21 cellular contexts compared by ENCODE assay signal in genomic region chr18:12423820-12424219, GRCh38.
DNase-seq lines count a peak whose midpoint lies in the region.
"Had no signal": no experiment of that assay in that cellular context is flagged by ENCODE, and none has a peak within 500 bp of the region (broad histone marks: within the 10 kb centered on the region; RNA-seq: fewer than 3 reads in every experiment).

No MANE protein-coding gene starts in this region.

- peak; percentile 6 for DNase-seq in NCI-H1092 treated with DMSO at 0.1 percent for 48 hours (lab: John Stamatoyannopoulos, UW)
- no peak for DNase-seq in NCI-H1092 (lab: John Stamatoyannopoulos, UW)
- peak; percentile 71 for DNase-seq in DMS53 (lab: John Stamatoyannopoulos, UW)
- DNase-seq in NCI-H2171 treated with DMSO at 0.1 percent for 48 hours (lab: John Stamatoyannopoulos, UW), result peak; percentile 83
- DNase-seq in cerebellar cortex (ENCODE audit: low spot score), result peak; percentile 74
- no peak for DNase-seq in NK-92 (lab: John Stamatoyannopoulos, UW; ENCODE audit: unreplicated experiment)
- no peak for DNase-seq in effector CD4-positive, alpha-beta T cell
- DNase-seq in ACHN, result no peak
- DNase-seq: 8988T; activated CD8-positive, alpha-beta memory T cell treated with anti-CD3 and anti-CD28 coated beads for 24 hours; activated naive CD4-positive, alpha-beta T cell treated with anti-CD3 and anti-CD28 coated beads, Interleukin-2, amount 10 ng/mL, durations not matched to agents 7 days and 5 days; activated T-cell treated with anti-CD3 and anti-CD28 coated beads, Interleukin-2, amount 50 U/mL, for 48 hours; BE2C; Caco-2; central memory CD4-positive, alpha-beta T cell; EL; gastrocnemius medialis; KG1; mesenchymal stem cell; NCI-H774; T1000 had no signal

- in situ Hi-C loops in ACHN (cut with HindIII; ENCODE audit: low pct_ligation_motif_present, low pct_unique_long_range_greater_than_20kb, low sequenced_read_pairs), result no loop called here

Comparison
In these comparisons a context has a peak if more than half of its experiments do, and no peak if none do; other contexts are left out.
1. DNase-seq: peak in NCI-H1092 treated with DMSO at 0.1 percent for 48 hours (single experiment), DMS53 (single experiment), NCI-H2171 treated with DMSO at 0.1 percent for 48 hours (single experiment) and cerebellar cortex (single experiment); none in NCI-H1092 (single experiment), NK-92 (single experiment), effector CD4-positive, alpha-beta T cell (single experiment) and ACHN (single experiment).